Comparison of ENCODE assay signal across 8 cellular contexts in genomic region chr2:179265082-179265575, GRCh38. TPM values are rescaled to one million over a fixed set of nuclear protein-coding genes. Genes with fewer than 3 reads are reported as not detected.
DNase-seq lines count a peak whose midpoint lies in the region; ATAC-seq and TF ChIP-seq lines count a peak whose summit lies in the region.

No MANE protein-coding gene starts in this region.

- H3K4me2 ChIP-seq in Karpas-422 (ENCODE audit: low read depth, low read length, poor library complexity, severe bottlenecking) = peak overlapping the region; percentile 32

- peaks cover 29% of the 10 kb centered on the region for H3K27me3 Mint-ChIP-seq in brain

- H3K4me3 ChIP-seq in AG09309 (ENCODE audit: control insufficient read depth, low read depth, low read length) (peak overlapping the region; percentile 74), Karpas-422 (ENCODE audit: low read length) (peak overlapping the region; percentile 46; the same call in 1 of the 2 replicates), tibial artery (peak overlapping the region; percentile 64 to 82)

- H3K36me3 ChIP-seq in Karpas-422 (ENCODE audit: insufficient read depth, low read length) (no peaks in the 10 kb centered on the region), tibial artery (no peaks in the 10 kb centered on the region)

- H4K20me1 ChIP-seq in Karpas-422 (ENCODE audit: insufficient read depth, low read depth, low read length) = no peaks in the 10 kb centered on the region

- H3K27me3 ChIP-seq in Karpas-422 (ENCODE audit: low read length) (no peaks in the 10 kb centered on the region), layer of hippocampus (ENCODE audit: control insufficient read depth, insufficient read depth, low read length) (no peaks in the 10 kb centered on the region), tibial artery (no peaks in the 10 kb centered on the region)

- no peak overlapping the region for H3K9ac ChIP-seq in Karpas-422 (ENCODE audit: low read length)

- peaks cover 10% of the 10 kb centered on the region for H3K36me3 Mint-ChIP-seq in brain

- H2AFZ ChIP-seq in Karpas-422 (ENCODE audit: low read length) = no peak overlapping the region

- DNase-seq in AG09309 (ENCODE audit: low read depth) (peak; percentile 49), Karpas-422 (no peak), tibial artery (no peak), HK-2 (ENCODE audit: unreplicated experiment) (no peak), NCI-H774 (lab: John Stamatoyannopoulos, UW) (no peak)

- H3K4me3 Mint-ChIP-seq in brain = peak overlapping the region; percentile 74 to 90 (median 86)

- H3K27ac Mint-ChIP-seq in brain = peak overlapping the region; percentile 30 to 90 (median 89)

- peaks cover 48% of the 10 kb centered on the region for H3K4me1 Mint-ChIP-seq in brain

- H3K27ac ChIP-seq in Karpas-422 (ENCODE audit: low read length) (no peak overlapping the region), layer of hippocampus (ENCODE audit: low read depth, low read length) (peak overlapping the region; percentile 81), tibial artery (peak overlapping the region; percentile 93 to 94)

- intact Hi-C loops in tibial artery (cut with DNase I; ENCODE audit: low total_unique reads) = no loop called here

- no peaks in the 10 kb centered on the region for H3K9me2 ChIP-seq in Karpas-422 (replicated peaks; ENCODE audit: insufficient read depth, low read length)

- no peak for ATAC-seq in GM19463 (IDR thresholded peaks at IDR 0.05; ENCODE audit: unreplicated experiment)

- no peaks in the 10 kb centered on the region for H3K79me2 ChIP-seq in Karpas-422 (ENCODE audit: low read length)

- no peak for TF ChIP-seq CTCF in AG09309 (IDR thresholded peaks at IDR 0.05; ENCODE audit: control insufficient read depth, insufficient read depth, low read depth, low read length, missing control alignments)
- TF ChIP-seq CTCF in brain (conservative IDR thresholded peaks at IDR 0.05) = no peak
- no peak for TF ChIP-seq CTCF in tibial artery (IDR thresholded peaks at IDR 0.05)

- H3K9me3 ChIP-seq in Karpas-422 (ENCODE audit: low read length) = no peaks in the 10 kb centered on the region
- H3K9me3 ChIP-seq in tibial artery = no peaks in the 10 kb centered on the region

- peaks cover 0 to 2% (median 0%) of the 10 kb centered on the region in 5 experiments for H3K9me3 Mint-ChIP-seq in brain

- H3K4me1 ChIP-seq in Karpas-422 (ENCODE audit: low read length) (peaks cover 3% of the 10 kb centered on the region; the same call in 1 of the 2 replicates), tibial artery (peaks cover 0 to 53% (median 22%) of the 10 kb centered on the region in 4 donors)

RNA-seq across cellular contexts. Expression of gene SESTD1, which starts 0.5 kb away (rescaled TPM):
- total RNA-seq in Karpas-422 (2014; rRNA removed; shearing (Covaris generic); ENCODE audit: low replicate concordance) = 0.04 and 0.07 TPM in 2 replicates
- polyA plus RNA-seq in brain (ENCODE audit: insufficient read depth, low read depth, low replicate concordance) = 52.8 TPM
